ENCODE assay signal across 8 cellular contexts in the genomic region with DNA sequence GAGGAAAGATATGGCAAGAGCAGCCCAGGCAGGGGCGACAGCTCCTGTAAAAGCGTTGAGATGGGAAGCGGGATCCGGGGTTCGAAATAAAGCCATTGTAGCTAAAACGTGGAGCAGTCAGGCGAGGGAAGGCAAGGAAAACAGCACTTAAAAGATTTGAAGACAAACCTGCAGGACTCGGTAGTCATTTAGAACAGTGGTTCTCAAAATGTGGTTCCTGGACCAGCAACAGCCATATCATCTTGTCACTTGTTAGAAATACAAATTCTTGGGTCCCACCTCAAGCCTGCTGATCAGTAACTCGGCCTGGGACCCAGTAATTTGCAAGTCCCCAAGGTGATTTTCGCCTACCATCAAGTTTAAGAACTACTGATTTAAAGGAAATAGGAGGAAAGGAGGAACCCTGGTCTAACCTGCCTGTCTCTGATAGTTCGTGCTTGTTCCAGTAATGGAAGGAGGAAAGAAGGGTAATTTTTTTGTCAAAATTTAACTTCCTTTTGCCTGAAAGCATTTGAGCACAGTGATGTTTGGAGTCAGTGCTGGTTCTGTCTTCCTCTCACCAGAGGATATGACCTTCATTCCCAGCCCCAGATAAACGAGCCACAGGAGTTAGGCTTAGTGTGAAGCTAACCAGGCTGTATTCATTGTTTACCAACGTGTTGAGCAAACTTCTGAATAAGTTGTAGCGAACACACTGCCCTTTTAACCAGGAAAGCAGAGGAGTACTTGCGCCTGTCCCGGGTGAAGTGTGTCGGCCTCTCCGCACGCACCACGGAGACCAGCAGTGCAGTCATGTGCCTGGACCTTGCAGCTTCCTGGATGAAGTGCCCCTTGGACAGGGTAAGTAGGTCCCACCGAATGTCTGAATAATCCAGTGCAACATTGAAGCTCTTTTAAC. TPM values are rescaled to one million over a fixed set of nuclear protein-coding genes. Genes with fewer than 3 reads are reported as not detected.
DNase-seq lines count a peak whose midpoint lies in the region; ATAC-seq and TF ChIP-seq lines count a peak whose summit lies in the region.

No MANE protein-coding gene starts in this region.

- peaks cover 32% of the 10 kb centered on the region for H3K4me1 ChIP-seq in GM23338 (ENCODE audit: insufficient read depth)
- H3K4me1 ChIP-seq in RWPE2 (ENCODE audit: insufficient read depth, poor library complexity, severe bottlenecking): peaks cover 27% of the 10 kb centered on the region
- H3K4me1 ChIP-seq in foreskin keratinocyte: peaks cover 22% of the 10 kb centered on the region
- H3K4me1 ChIP-seq in skeletal muscle satellite cell (ENCODE audit: control insufficient read depth, insufficient read depth, low read length): peaks cover 29% of the 10 kb centered on the region

- no peak overlapping the region for H3K27ac Mint-ChIP-seq in GM23338

- H3K36me3 ChIP-seq in GM23338 (ENCODE audit: insufficient read depth) (peaks cover 26% of the 10 kb centered on the region), RWPE2 (ENCODE audit: low read depth) (peaks cover 46% of the 10 kb centered on the region), skeletal muscle satellite cell (ENCODE audit: insufficient read depth, low read length) (peaks cover 11% of the 10 kb centered on the region)

- H3K4me2 ChIP-seq in GM23338 (peak overlapping the region; percentile 96), skeletal muscle satellite cell (ENCODE audit: low read length) (peak overlapping the region; percentile 98)

- no peaks in the 10 kb centered on the region for H3K27me3 ChIP-seq in GM23338 (ENCODE audit: insufficient read depth)
- no peaks in the 10 kb centered on the region for H3K27me3 ChIP-seq in RWPE2 (ENCODE audit: insufficient read depth, poor library complexity, severe bottlenecking)
- H3K27me3 ChIP-seq in foreskin keratinocyte: no peaks in the 10 kb centered on the region
- no peaks in the 10 kb centered on the region for H3K27me3 ChIP-seq in skeletal muscle satellite cell (ENCODE audit: control insufficient read depth, insufficient read depth, low read length)

- H3K9me2 ChIP-seq in GM23338 (ENCODE audit: insufficient read depth): no peaks in the 10 kb centered on the region

- peaks cover 1% of the 10 kb centered on the region; the same call in 1 of the 2 replicates for H3F3A ChIP-seq in GM23338 (replicated peaks; ENCODE audit: low read depth)

- H3K4me3 ChIP-seq in GM23338: peak overlapping the region; percentile 87
- peak overlapping the region; percentile 60 for H3K4me3 ChIP-seq in RWPE2 (ENCODE audit: severe bottlenecking)
- H3K4me3 ChIP-seq in skeletal muscle satellite cell (ENCODE audit: low read length): peak overlapping the region; percentile 76

- peaks cover 12% of the 10 kb centered on the region for H3K36me3 Mint-ChIP-seq in GM23338 (ENCODE audit: low read depth)

- DNase-seq in GM23338 (ENCODE audit: low spot score) (no peak), RWPE2 (ENCODE audit: low spot score) (no peak), foreskin keratinocyte (peak in 1 of 2 donors; percentile 13), NCI-H2029 (lab: John Stamatoyannopoulos, UW) (no peak), pons (ENCODE audit: low spot score) (no peak)
- DNase-seq in stimulated activated naive CD4-positive, alpha-beta T cell treated with Interleukin-2 at 50 U/mL for 16 hours (lab: John Stamatoyannopoulos, UW): no peak

- H3K4me3 Mint-ChIP-seq in GM23338: no peak overlapping the region

- H3K9me3 ChIP-seq in RWPE2 (ENCODE audit: severe bottlenecking) (no peaks in the 10 kb centered on the region), skeletal muscle satellite cell (replicated peaks; ENCODE audit: low read length) (no peaks in the 10 kb centered on the region)

- no peak overlapping the region for H2AFZ ChIP-seq in GM23338

- H3K9me3 Mint-ChIP-seq in GM23338: no peaks in the 10 kb centered on the region

- TF ChIP-seq CTCF in GM23338 (conservative IDR thresholded peaks at IDR 0.05; ENCODE audit: low read depth in 2 of 2) (peak in 1 of 2 experiments; percentile 8; a peak in 1 of 4 replicates), RWPE2 (IDR thresholded peaks at IDR 0.05; ENCODE audit: poor library complexity, severe bottlenecking) (peak; percentile 36), foreskin keratinocyte (conservative IDR thresholded peaks at IDR 0.05) (no peak)

- H3K4me1 Mint-ChIP-seq in GM23338: peaks cover 31% of the 10 kb centered on the region

- H3K27me3 Mint-ChIP-seq in GM23338 (ENCODE audit: insufficient read depth, low read depth, poor library complexity): peaks cover 2% of the 10 kb centered on the region

- no peak for ATAC-seq in GM23338
- ATAC-seq in RWPE2 (ENCODE audit: low read depth): no peak
- no peak for ATAC-seq in foreskin keratinocyte
- no peak for ATAC-seq in HG03097 (IDR thresholded peaks at IDR 0.05; ENCODE audit: low FRiP score, unreplicated experiment)

- H3K9ac ChIP-seq in skeletal muscle satellite cell (ENCODE audit: low read depth, low read length): peak overlapping the region; percentile 83

- peak overlapping the region; percentile 65 for H3K27ac ChIP-seq in GM23338 (ENCODE audit: low read depth)
- peak overlapping the region; percentile 83 for H3K27ac ChIP-seq in RWPE2 (ENCODE audit: poor library complexity, severe bottlenecking)
- H3K27ac ChIP-seq in foreskin keratinocyte: peak overlapping the region; percentile 97

- H4K20me1 ChIP-seq in GM23338 (replicated peaks; ENCODE audit: insufficient read depth): peaks cover 44% of the 10 kb centered on the region

- peaks cover 60% of the 10 kb centered on the region for H3K79me2 ChIP-seq in GM23338 (replicated peaks; ENCODE audit: insufficient read depth)

TF ChIP-seq in GM23338, 12 proteins besides CTCF, POLR2A, EP300 and RAD21 (continues in another document):
- TF ChIP-seq EZH2 (IDR thresholded peaks at IDR 0.05; ENCODE audit: low read depth, unreplicated experiment): no peak
- no peak for TF ChIP-seq EZH2phosphoT487 (IDR thresholded peaks at IDR 0.05; ENCODE audit: unreplicated experiment)
- TF ChIP-seq POLR2AphosphoS5 (IDR thresholded peaks at IDR 0.05; ENCODE audit: low read depth): no peak

RNA-seq across cellular contexts. Expression of a gene that starts 1.1 kb away (rescaled TPM):
- 71.5 and 75.7 TPM in 2 replicates for total RNA-seq in GM23338 (2014; rRNA removed; shearing (Covaris generic))
- polyA plus RNA-seq in GM23338 (2016; fragmentation: Nextera tagmentation; extraction: Ambion mirVana) (92.0 and 103 TPM in 2 replicates), foreskin keratinocyte (23.5 and 31.6 TPM in 2 replicates)
- total RNA-seq in foreskin keratinocyte: 32.9 and 36.1 TPM in 2 replicates
- 9.4 and 11.4 TPM in 2 replicates for total RNA-seq in skeletal muscle satellite cell (2012; rRNA removed)

RNA-seq across cellular contexts. Expression of a gene that starts 1.6 kb away (rescaled TPM):
- total RNA-seq in GM23338 (2014; rRNA removed; shearing (Covaris generic)): 40.0 and 51.8 TPM in 2 replicates
- polyA plus RNA-seq in GM23338 (2016; fragmentation: Nextera tagmentation; extraction: Ambion mirVana): 25.4 and 31.1 TPM in 2 replicates
- 83.3 and 84.8 TPM in 2 replicates for total RNA-seq in foreskin keratinocyte
- 34.1 and 39.7 TPM in 2 replicates for polyA plus RNA-seq in foreskin keratinocyte
- total RNA-seq in skeletal muscle satellite cell (2012; rRNA removed): 117 and 168 TPM in 2 replicates

RNA-seq across cellular contexts. Expression of a gene that starts 57.6 kb away (rescaled TPM):
- 0.35 and 0.63 TPM in 2 replicates for total RNA-seq in GM23338 (2014; rRNA removed; shearing (Covaris generic))
- polyA plus RNA-seq in GM23338 (2016; fragmentation: Nextera tagmentation; extraction: Ambion mirVana): 0.14 and 0.18 TPM in 2 replicates
- 0.04 TPM in 1 of 2 replicates, not detected in the other for total RNA-seq in foreskin keratinocyte
- not detected in 2 replicates for polyA plus RNA-seq in foreskin keratinocyte
- 0.22 TPM in 1 of 2 replicates, not detected in the other for total RNA-seq in skeletal muscle satellite cell (2012; rRNA removed)
